Comparison of ENCODE assay signal across 1 cellular context in the genomic region with DNA sequence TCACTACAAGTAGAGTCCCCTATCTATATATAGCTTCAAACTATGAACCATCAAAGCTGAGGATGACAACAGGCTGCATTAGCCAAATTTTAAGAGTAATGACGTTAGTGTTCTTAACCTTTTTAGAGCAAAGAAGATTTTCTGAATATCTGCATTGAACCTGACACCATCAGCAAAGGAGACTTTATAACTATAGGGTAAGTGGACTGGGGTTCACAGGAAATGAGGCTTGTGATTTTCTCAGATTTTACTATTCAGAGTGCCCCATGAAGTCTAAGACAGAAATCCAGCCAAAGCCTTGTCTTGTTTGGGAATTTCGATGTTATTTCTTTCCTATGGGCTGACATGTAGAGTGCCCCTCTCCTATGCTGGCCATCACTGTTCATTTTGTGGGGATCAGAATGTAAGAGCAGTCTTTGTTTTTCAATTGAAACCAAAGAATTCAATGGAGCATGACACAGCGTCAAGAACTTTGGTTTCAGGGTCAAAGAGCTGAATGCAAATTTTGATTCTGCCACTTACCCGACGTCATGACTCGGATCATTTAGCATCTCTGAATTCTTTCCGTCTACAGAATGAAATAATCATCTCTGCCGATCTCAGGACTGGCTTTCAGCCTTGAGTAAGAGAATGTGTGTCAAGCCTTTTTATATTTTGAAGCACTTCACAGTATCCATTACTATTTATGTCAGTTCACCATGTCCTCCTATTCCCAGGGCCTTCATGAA.
TF ChIP-seq lines count a peak whose summit lies in the region.

No MANE protein-coding gene starts in this region.

TF ChIP-seq in HepG2, 621 proteins besides CTCF, POLR2A, EP300 and RAD21:
- TF ChIP-seq HMGA1 (CRISPR knock-in tag; conservative IDR thresholded peaks at IDR 0.05) (no peak), MZF1 (CRISPR knock-in tag; IDR thresholded peaks at IDR 0.05; ENCODE audit: borderline replicate concordance) (no peak), MBNL3 (CRISPR knock-in tag; conservative IDR thresholded peaks at IDR 0.05) (no peak), IRF2 (CRISPR knock-in tag; IDR thresholded peaks at IDR 0.05) (no peak), KLF13 (CRISPR knock-in tag; IDR thresholded peaks at IDR 0.05) (no peak), NFKBIZ (CRISPR knock-in tag; IDR thresholded peaks at IDR 0.05) (no peak), NCOA2 (CRISPR knock-in tag; IDR thresholded peaks at IDR 0.05) (no peak), SMARCE1 (IDR thresholded peaks at IDR 0.05; ENCODE audit: borderline replicate concordance) (no peak), PPARG (CRISPR knock-in tag; conservative IDR thresholded peaks at IDR 0.05) (no peak)
- TF ChIP-seq, protein P1, sequence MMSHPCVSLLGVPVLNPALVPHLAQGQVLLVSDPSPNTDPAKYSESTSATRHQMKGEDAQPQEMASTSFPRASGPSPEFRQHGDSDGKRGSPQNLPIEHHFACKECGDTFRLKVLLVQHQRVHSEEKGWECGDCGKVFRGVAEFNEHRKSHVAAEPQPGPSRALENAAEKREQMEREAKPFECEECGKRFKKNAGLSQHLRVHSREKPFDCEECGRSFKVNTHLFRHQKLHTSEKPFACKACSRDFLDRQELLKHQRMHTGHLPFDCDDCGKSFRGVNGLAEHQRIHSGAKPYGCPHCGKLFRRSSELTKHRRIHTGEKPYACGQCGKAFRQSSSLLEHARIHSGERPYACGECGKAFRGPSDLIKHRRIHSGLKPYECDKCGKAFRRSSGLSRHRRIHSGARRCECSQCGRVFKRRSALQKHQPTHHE (CRISPR knock-in tag; IDR thresholded peaks at IDR 0.05; ENCODE audit: borderline replicate concordance), result no peak
- TF ChIP-seq, protein P2, sequence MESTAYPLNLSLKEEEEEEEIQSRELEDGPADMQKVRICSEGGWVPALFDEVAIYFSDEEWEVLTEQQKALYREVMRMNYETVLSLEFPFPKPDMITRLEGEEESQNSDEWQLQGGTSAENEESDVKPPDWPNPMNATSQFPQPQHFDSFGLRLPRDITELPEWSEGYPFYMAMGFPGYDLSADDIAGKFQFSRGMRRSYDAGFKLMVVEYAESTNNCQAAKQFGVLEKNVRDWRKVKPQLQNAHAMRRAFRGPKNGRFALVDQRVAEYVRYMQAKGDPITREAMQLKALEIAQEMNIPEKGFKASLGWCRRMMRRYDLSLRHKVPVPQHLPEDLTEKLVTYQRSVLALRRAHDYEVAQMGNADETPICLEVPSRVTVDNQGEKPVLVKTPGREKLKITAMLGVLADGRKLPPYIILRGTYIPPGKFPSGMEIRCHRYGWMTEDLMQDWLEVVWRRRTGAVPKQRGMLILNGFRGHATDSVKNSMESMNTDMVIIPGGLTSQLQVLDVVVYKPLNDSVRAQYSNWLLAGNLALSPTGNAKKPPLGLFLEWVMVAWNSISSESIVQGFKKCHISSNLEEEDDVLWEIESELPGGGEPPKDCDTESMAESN (CRISPR knock-in tag; conservative IDR thresholded peaks at IDR 0.05), result no peak
